In the genomic region with DNA sequence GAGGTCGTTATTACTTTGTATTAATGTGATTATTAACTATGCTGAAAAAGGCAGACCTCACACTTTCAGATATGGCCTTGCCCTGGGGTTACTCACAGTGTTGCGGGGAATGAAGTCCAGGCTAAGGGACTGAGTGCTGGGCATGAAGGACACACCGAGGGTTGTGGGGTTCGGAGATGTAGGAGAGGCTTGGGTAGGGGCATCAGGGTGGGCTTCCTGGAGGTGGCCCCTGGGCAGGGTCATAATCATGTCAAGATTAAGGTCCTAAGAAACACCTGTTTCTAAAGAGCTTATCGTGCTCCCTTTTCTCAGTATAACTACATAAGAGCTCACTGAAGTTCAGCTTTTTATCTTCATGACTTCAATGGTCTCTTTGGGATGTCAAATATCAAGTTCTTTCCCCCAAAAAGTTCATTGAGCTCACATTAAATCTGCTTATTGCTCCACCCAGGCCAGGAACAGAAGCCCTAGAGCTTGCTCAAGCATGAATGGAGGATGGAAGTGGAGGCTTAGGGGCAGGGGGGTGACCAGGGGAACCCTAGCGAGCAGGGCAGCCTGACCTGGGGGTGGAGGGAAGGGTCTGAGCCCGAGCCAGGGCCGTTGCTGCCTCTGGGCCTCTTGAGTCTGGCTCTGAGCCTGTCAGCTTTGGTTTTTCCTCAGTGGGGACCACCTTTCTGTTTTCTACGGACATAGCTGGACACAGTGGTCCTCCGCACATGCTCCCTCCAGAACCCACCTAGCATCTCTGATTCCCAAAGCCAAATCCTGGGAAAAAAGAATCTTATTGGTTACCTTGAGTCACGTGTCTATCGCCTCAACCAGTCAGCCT, we compare ENCODE assay signal across 16 cellular contexts. TPM values are rescaled to one million over a fixed set of nuclear protein-coding genes. Genes with fewer than 3 reads are reported as not detected.
A peak's percentile ranks its signal among the peaks of the same experiment; 100 is the strongest.
DNase-seq lines count a peak whose midpoint lies in the region; ATAC-seq and TF ChIP-seq lines count a peak whose summit lies in the region.
"Had no signal": no experiment of that assay in that cellular context is flagged by ENCODE, and none has a peak within 500 bp of the region (broad histone marks: within the 10 kb centered on the region; RNA-seq: fewer than 3 reads in every experiment).

No MANE protein-coding gene starts in this region.

- no peak overlapping the region for H3K4me3 ChIP-seq in endodermal cell (ENCODE audit: low read length)
- H3K4me3 ChIP-seq: SK-N-MC had no signal

- ATAC-seq in natural killer cell treated with Interleukin-12 subunit alpha and Interleukin-12 subunit beta and Interleukin-15 and Interleukin-18, amount 100 ng/mL, for 72 hours, result no peak
- ATAC-seq in natural killer cell, result no peak

- H3K27me3 Mint-ChIP-seq in natural killer cell treated with Interleukin-12 subunit alpha and Interleukin-12 subunit beta and Interleukin-15 and Interleukin-18, amount 100 ng/mL, for 72 hours, result peaks cover 12 to 24% of the 10 kb centered on the region in 2 donors
- peaks cover under 1 to 12% of the 10 kb centered on the region in 2 donors for H3K27me3 Mint-ChIP-seq in natural killer cell (ENCODE audit: low read depth in 2 of 2)
- peaks cover 4% of the 10 kb centered on the region for H3K27me3 Mint-ChIP-seq in endodermal cell (ENCODE audit: insufficient read depth)

- H3K36me3 ChIP-seq in endodermal cell (ENCODE audit: control insufficient read depth, insufficient read depth, low read length), result no peaks in the 10 kb centered on the region

- intact Hi-C loops in natural killer cell (cut with micrococcal nuclease), result no loop called here
- intact Hi-C loops in posterior vena cava (cut with DNase I), result no loop called here

- H3K27me3 ChIP-seq in endodermal cell (ENCODE audit: control insufficient read depth, insufficient read depth, low read length, poor library complexity, severe bottlenecking), result peaks cover 6% of the 10 kb centered on the region

- H3K9me3 Mint-ChIP-seq in natural killer cell treated with Interleukin-12 subunit alpha and Interleukin-12 subunit beta and Interleukin-15 and Interleukin-18, amount 100 ng/mL, for 72 hours, result no peaks in the 10 kb centered on the region
- H3K9me3 Mint-ChIP-seq in natural killer cell (no peaks in the 10 kb centered on the region), endodermal cell (no peaks in the 10 kb centered on the region)

- H3K27ac Mint-ChIP-seq in natural killer cell treated with Interleukin-12 subunit alpha and Interleukin-12 subunit beta and Interleukin-15 and Interleukin-18, amount 100 ng/mL, for 72 hours, result no peak overlapping the region
- H3K27ac Mint-ChIP-seq in natural killer cell, result no peak overlapping the region
- H3K27ac Mint-ChIP-seq in endodermal cell, result no peak overlapping the region

- peak; percentile 34 for DNase-seq in natural killer cell treated with Interleukin-12 subunit alpha and Interleukin-12 subunit beta and Interleukin-15 and Interleukin-18, amount 100 ng/mL, for 72 hours (ENCODE audit: low spot score)
- DNase-seq in natural killer cell, result no peak
- DNase-seq in endodermal cell, result peak; percentile 10
- DNase-seq in posterior vena cava (ENCODE audit: low spot score), result peak; percentile 35
- no peak for DNase-seq in retina
- no peak for DNase-seq in activated CD4-positive, alpha-beta T cell treated with anti-CD3 and anti-CD28 coated beads for 1 hour
- no peak for DNase-seq in NCI-H345 treated with DMSO at 0.1 percent for 48 hours (lab: John Stamatoyannopoulos, UW; ENCODE audit: unreplicated experiment)
- DNase-seq: C1 segment of cervical spinal cord; GOT3; Kasumi-1; NCI-H1105 treated with DMSO at 0.1 percent for 48 hours; NCI-H187; NCI-H345; NK-92 treated with Interleukin-12 subunit alpha and Interleukin-12 subunit beta, amount 100 ng/mL, for 24 hours had no signal

- no peak overlapping the region for H3K4me3 Mint-ChIP-seq in natural killer cell treated with Interleukin-12 subunit alpha and Interleukin-12 subunit beta and Interleukin-15 and Interleukin-18, amount 100 ng/mL, for 72 hours
- H3K4me3 Mint-ChIP-seq in natural killer cell, result no peak overlapping the region
- no peak overlapping the region for H3K4me3 Mint-ChIP-seq in endodermal cell

- no peaks in the 10 kb centered on the region for H3K9me3 ChIP-seq in endodermal cell (ENCODE audit: control insufficient read depth, low read length)

- no peak for TF ChIP-seq CTCF in natural killer cell (IDR thresholded peaks at IDR 0.05)
- no peak for TF ChIP-seq CTCF in endodermal cell (conservative IDR thresholded peaks at IDR 0.05)

- no peaks in the 10 kb centered on the region for H3K4me1 ChIP-seq in endodermal cell (ENCODE audit: control insufficient read depth, insufficient read depth, low read length)

- no peaks in the 10 kb centered on the region for H3K4me1 Mint-ChIP-seq in natural killer cell treated with Interleukin-12 subunit alpha and Interleukin-12 subunit beta and Interleukin-15 and Interleukin-18, amount 100 ng/mL, for 72 hours (ENCODE audit: low read depth in 2 of 2)
- no peaks in the 10 kb centered on the region for H3K4me1 Mint-ChIP-seq in natural killer cell
- H3K4me1 Mint-ChIP-seq in endodermal cell, result peaks cover 6% of the 10 kb centered on the region

- H3K9ac ChIP-seq in endodermal cell (ENCODE audit: extremely low read depth, low read length, poor library complexity, severe bottlenecking), result no peak overlapping the region

- H3K36me3 Mint-ChIP-seq in natural killer cell treated with Interleukin-12 subunit alpha and Interleukin-12 subunit beta and Interleukin-15 and Interleukin-18, amount 100 ng/mL, for 72 hours, result no peaks in the 10 kb centered on the region
- H3K36me3 Mint-ChIP-seq in natural killer cell (no peaks in the 10 kb centered on the region), endodermal cell (ENCODE audit: low read depth) (no peaks in the 10 kb centered on the region)

- 87 to 94% methylated on average over 11 to 12 of the region's 12 CpGs for WGBS in endodermal cell (ENCODE audit: insufficient coverage in 1 of 2, insufficient read length in 1 of 2), 2 experiments

- no peak overlapping the region for H3K27ac ChIP-seq in endodermal cell (ENCODE audit: low read depth, low read length)
- H3K27ac ChIP-seq: SK-N-MC had no signal

RNA-seq across cellular contexts. Expression of a gene that starts 37.3 kb away (rescaled TPM):
- total RNA-seq in natural killer cell treated with Interleukin-12 subunit alpha and Interleukin-12 subunit beta and Interleukin-15 and Interleukin-18, amount 100 ng/mL, for 72 hours, result 1 to 10 TPM in 1 of 2 donors, under 1 TPM in 1; 0.81 to 2.4 TPM
- total RNA-seq in natural killer cell (under 1 TPM in 2 of 3 donors, not detected in 1; 0.33 TPM), endodermal cell (under 1 TPM; 0.27 to 0.37 TPM), posterior vena cava (100 to 1,000 TPM; 442 to 500 TPM)
- polyA plus RNA-seq in endodermal cell (2013, experiment 1 of 2), result 3.4 TPM
- polyA plus RNA-seq in endodermal cell (2013, experiment 2 of 2), result 2.1 TPM
- total RNA-seq: OCI-LY7 had no signal

RNA-seq across cellular contexts. Expression of a gene that starts 58.2 kb away (rescaled TPM):
- total RNA-seq in natural killer cell treated with Interleukin-12 subunit alpha and Interleukin-12 subunit beta and Interleukin-15 and Interleukin-18, amount 100 ng/mL, for 72 hours, result not detected
- total RNA-seq in natural killer cell (not detected), endodermal cell (not detected), posterior vena cava (10 to 100 TPM; 12.9 to 18.6 TPM)
- polyA plus RNA-seq in endodermal cell (2013, experiment 1 of 2), result 21.8 TPM
- polyA plus RNA-seq in endodermal cell (2013, experiment 2 of 2), result 25.4 TPM
- total RNA-seq: OCI-LY7 had no signal

Comparison
In these comparisons a context has a peak if more than half of its experiments do, and no peak if none do; other contexts are left out.
1. DNase-seq: peak in natural killer cell treated with Interleukin-12 subunit alpha and Interleukin-12 subunit beta and Interleukin-15 and Interleukin-18, amount 100 ng/mL, for 72 hours (single experiment), endodermal cell (single experiment) and posterior vena cava (single experiment); none in natural killer cell (single experiment), retina (single experiment), activated CD4-positive, alpha-beta T cell treated with anti-CD3 and anti-CD28 coated beads for 1 hour (single experiment) and NCI-H345 treated with DMSO at 0.1 percent for 48 hours (single experiment).
2. RNA of a gene that starts 37.3 kb away (total RNA-seq): 442 to 500 TPM in posterior vena cava; 0.81 to 2.4 TPM in natural killer cell treated with Interleukin-12 subunit alpha and Interleukin-12 subunit beta and Interleukin-15 and Interleukin-18, amount 100 ng/mL, for 72 hours, 0.27 to 0.37 TPM in endodermal cell and 0.33 TPM in natural killer cell; every median in the first group is over 100 times any median in the second.
3. RNA of a gene that starts 58.2 kb away (total RNA-seq): 12.9 to 18.6 TPM in posterior vena cava; not detected in endodermal cell, not detected in natural killer cell treated with Interleukin-12 subunit alpha and Interleukin-12 subunit beta and Interleukin-15 and Interleukin-18, amount 100 ng/mL, for 72 hours and not detected in natural killer cell; every median in the first group is over 10 times any median in the second.